9 cellular contexts compared by ENCODE assay signal in genomic region chr2:119487434-119488244, GRCh38. TPM values are rescaled to one million over a fixed set of nuclear protein-coding genes. Genes with fewer than 3 reads are reported as not detected.
A peak's percentile ranks its signal among the peaks of the same experiment; 100 is the strongest.
DNase-seq lines count a peak whose midpoint lies in the region; ATAC-seq and TF ChIP-seq lines count a peak whose summit lies in the region.
"Had no signal": no experiment of that assay in that cellular context is flagged by ENCODE, and none has a peak within 500 bp of the region (broad histone marks: within the 10 kb centered on the region; RNA-seq: fewer than 3 reads in every experiment).

No MANE protein-coding gene starts in this region.

- no peak for TF ChIP-seq POLR2A in upper lobe of left lung (IDR thresholded peaks at IDR 0.05)

- intact Hi-C loops in right cardiac atrium (cut with DNase I) = no loop called here

- TF ChIP-seq CTCF in upper lobe of left lung (IDR thresholded peaks at IDR 0.05) (no peak), foreskin keratinocyte (conservative IDR thresholded peaks at IDR 0.05) (no peak)

- H3K4me1 ChIP-seq in right cardiac atrium (ENCODE audit: control insufficient read depth, insufficient read depth, low read length) (peaks cover 22% of the 10 kb centered on the region), upper lobe of left lung (peaks cover 32 to 57% (median 45%) of the 10 kb centered on the region in 4 donors), foreskin keratinocyte (peaks cover 12% of the 10 kb centered on the region)

- 31% methylated on average over 9 of the region's 9 CpGs for WGBS in right cardiac atrium
- 28 to 44% methylated on average over 6 to 9 of the region's 9 CpGs for WGBS in upper lobe of left lung, 2 donors

- TF ChIP-seq EP300 in upper lobe of left lung (IDR thresholded peaks at IDR 0.05) = no peak

- DNase-seq in right cardiac atrium (no peak), upper lobe of left lung (peak in 1 of 2 donors; percentile 75), foreskin keratinocyte (no peak), NCI-H226 (no peak)
- DNase-seq in NK-92 treated with Interleukin-12 subunit alpha and Interleukin-12 subunit beta, amount 100 ng/mL, for 24 hours (lab: John Stamatoyannopoulos, UW) = no peak

- no peaks in the 10 kb centered on the region for H3K9me3 ChIP-seq in right cardiac atrium (ENCODE audit: control insufficient read depth, low read length)
- H3K9me3 ChIP-seq in upper lobe of left lung = no peaks in the 10 kb centered on the region

- no peaks in the 10 kb centered on the region for H3K27me3 ChIP-seq in right cardiac atrium (ENCODE audit: control insufficient read depth, insufficient read depth)
- no peaks in the 10 kb centered on the region for H3K27me3 ChIP-seq in upper lobe of left lung
- H3K27me3 ChIP-seq in foreskin keratinocyte = no peaks in the 10 kb centered on the region

- H3K27ac ChIP-seq in right cardiac atrium (ENCODE audit: low read length) (peak overlapping the region; percentile 69), upper lobe of left lung (peak overlapping the region in 3 of 4 donors; percentile 63 to 82 (median 72)), foreskin keratinocyte (no peak overlapping the region)

- H3K36me3 ChIP-seq in upper lobe of left lung = no peaks in the 10 kb centered on the region

- peak; percentile 95 for ATAC-seq in GM19397 (IDR thresholded peaks at IDR 0.05; ENCODE audit: unreplicated experiment)
- ATAC-seq in HG03066 (IDR thresholded peaks at IDR 0.05; ENCODE audit: low read depth, unreplicated experiment) = peak; percentile 82
- no peak for ATAC-seq in right cardiac atrium
- peak; percentile 34 to 79 for ATAC-seq in upper lobe of left lung (ENCODE audit: low FRiP score in 2 of 2)
- ATAC-seq in foreskin keratinocyte = no peak

- H3K4me3 ChIP-seq in right cardiac atrium (ENCODE audit: low read length) (no peak overlapping the region), upper lobe of left lung (no peak overlapping the region)

RNA-seq across cellular contexts. Expression of gene SCTR, which starts 36.6 kb away (rescaled TPM):
- total RNA-seq in right cardiac atrium = under 1 TPM in 2 of 4 donors, not detected in 2; 0.38 to 0.40 TPM
- polyA plus RNA-seq in right cardiac atrium = 0.50 TPM
- 10 to 100 TPM in 5 of 6 donors, 1 to 10 TPM in 1; 3.2 to 52.5 (median 16.6) TPM for total RNA-seq in upper lobe of left lung
- not detected in 2 replicates for total RNA-seq in foreskin keratinocyte
- polyA plus RNA-seq in foreskin keratinocyte = not detected in 2 replicates
- total RNA-seq: myocyte had no signal
- polyA plus RNA-seq: IgD-negative memory B cell had no signal

RNA-seq across cellular contexts. Expression of gene TMEM37, which starts 56.0 kb away (rescaled TPM):
- total RNA-seq in right cardiac atrium (1 to 10 TPM; 4.7 to 9.6 (median 7.5) TPM), upper lobe of left lung (10 to 100 TPM in 5 of 6 donors, 1 to 10 TPM in 1; 9.3 to 28.5 (median 14.5) TPM), foreskin keratinocyte (0.21 TPM in 1 of 2 replicates, not detected in the other)
- polyA plus RNA-seq in right cardiac atrium (8.2 TPM), foreskin keratinocyte (0.16 and 0.18 TPM in 2 replicates)
- total RNA-seq: myocyte had no signal
- polyA plus RNA-seq: IgD-negative memory B cell had no signal

RNA-seq across cellular contexts. Expression of gene CFAP221, which starts 56.6 kb away (rescaled TPM):
- 1 to 10 TPM; 1.5 to 3.7 (median 2.2) TPM for total RNA-seq in right cardiac atrium
- 0.63 TPM for polyA plus RNA-seq in right cardiac atrium
- total RNA-seq in upper lobe of left lung = 10 to 100 TPM; 13.9 to 67.5 (median 30.9) TPM
- not detected in 2 replicates for total RNA-seq in foreskin keratinocyte
- not detected in 2 replicates for polyA plus RNA-seq in foreskin keratinocyte
- total RNA-seq: myocyte had no signal
- polyA plus RNA-seq: IgD-negative memory B cell had no signal

Comparison
In these comparisons a context has a peak if more than half of its experiments do, and no peak if none do; other contexts are left out.
1. ATAC-seq: peak in GM19397 (single experiment), HG03066 (single experiment) and upper lobe of left lung (2 of 2); none in right cardiac atrium (0 of 2) and foreskin keratinocyte (single experiment).